Comparison of ENCODE assay signal across 22 cellular contexts in genomic region chr16:68270353-68270752, GRCh38. TPM values are rescaled to one million over a fixed set of nuclear protein-coding genes. Genes with fewer than 3 reads are reported as not detected.
DNase-seq lines count a peak whose midpoint lies in the region; ATAC-seq, FAIRE-seq and TF ChIP-seq lines count a peak whose summit lies in the region.
"Had no signal": no experiment of that assay in that cellular context is flagged by ENCODE, and none has a peak within 500 bp of the region (broad histone marks: within the 10 kb centered on the region; RNA-seq: fewer than 3 reads in every experiment).

No MANE protein-coding gene starts in this region.

- H3K4me1 ChIP-seq in MM.1S (ENCODE audit: low read length) = peaks cover 62% of the 10 kb centered on the region
- H3K4me1 ChIP-seq in GM12878 (ENCODE audit: control insufficient read depth, insufficient read depth, low read length) = peaks cover 43% of the 10 kb centered on the region
- H3K4me1 ChIP-seq in uterus = no peaks in the 10 kb centered on the region

- intact Hi-C loops in GM12878 (cut with micrococcal nuclease; ENCODE audit: unreplicated experiment) (no loop called here), uterus (cut with DNase I; ENCODE audit: low total_unique reads) (no loop called here)

- H3K36me3 ChIP-seq in MM.1S (replicated peaks; ENCODE audit: insufficient read depth, low read length) = 0 out of 2 replicates have a peak, but pooled peaks cover 5% of the 10 kb centered on the region
- peaks cover 9 to 24% of the 10 kb centered on the region in 2 experiments; a peak in 3 of 4 replicates for H3K36me3 ChIP-seq in GM12878 (ENCODE audit: control insufficient read depth in 2 of 2, insufficient read depth in 2 of 2, low read length in 1 of 2)
- H3K36me3 ChIP-seq in uterus = no peaks in the 10 kb centered on the region

- peaks cover 89% of the 10 kb centered on the region for H3K36me3 Mint-ChIP-seq in activated T-cell treated with anti-CD3 and anti-CD28 coated beads, Interleukin-2, amount 50 U/mL, for 24 hours (ENCODE audit: low read depth)
- peaks cover 45% of the 10 kb centered on the region for H3K36me3 Mint-ChIP-seq in stimulated activated naive CD8-positive, alpha-beta T cell treated with anti-CD3 and anti-CD28 coated beads, Interleukin-15, Interleukin-2, amounts not matched to agents 100 ng/mL and 50 ng/mL, for 24 hours (ENCODE audit: low read depth)

- DNase-seq in activated T-cell treated with anti-CD3 and anti-CD28 coated beads, Interleukin-2, amount 50 U/mL, for 24 hours = no peak
- DNase-seq in activated T-cell treated with anti-CD3 and anti-CD28 coated beads, Interleukin-2, amount 50 U/mL, for 1 hour = no peak
- DNase-seq in MM.1S = no peak
- DNase-seq in GM12878 (ENCODE audit: low read depth, low spot score) = no peak
- DNase-seq in hepatic stellate cell (ENCODE audit: low spot score) = no peak
- DNase-seq in NCI-H748 (lab: John Stamatoyannopoulos, UW; ENCODE audit: unreplicated experiment) = no peak
- no peak for DNase-seq in uterus
- DNase-seq: Caco-2; Kasumi-1; mammary epithelial cell; NCI-H1417 treated with DMSO at 0.1 percent for 48 hours; NCI-H345; NK-92 treated with Interleukin-12 subunit alpha and Interleukin-12 subunit beta, amount 100 ng/mL, for 24 hours; SHP77 treated with DMSO at 0.1 percent for 48 hours; upper lobe of left lung had no signal

- FAIRE-seq in GM12878 (lab: Jason Lieb, UNC) = no peak
- FAIRE-seq: endothelial cell of umbilical vein, frontal cortex, G401.6 had no signal

- H3K9me3 ChIP-seq in MM.1S (replicated peaks; ENCODE audit: insufficient read depth, low read length) (no peaks in the 10 kb centered on the region), GM12878 (replicated peaks; ENCODE audit: control insufficient read depth, insufficient read depth, low read length) (no peaks in the 10 kb centered on the region), uterus (no peaks in the 10 kb centered on the region)
- H3K9me3 ChIP-seq: Caco-2, upper lobe of left lung had no signal

- H3K4me3 Mint-ChIP-seq in activated T-cell treated with anti-CD3 and anti-CD28 coated beads, Interleukin-2, amount 50 U/mL, for 24 hours = peak overlapping the region; percentile 39
- H3K4me3 Mint-ChIP-seq in stimulated activated naive CD8-positive, alpha-beta T cell treated with anti-CD3 and anti-CD28 coated beads, Interleukin-15, Interleukin-2, amounts not matched to agents 100 ng/mL and 50 ng/mL, for 24 hours = peak overlapping the region; percentile 23
- H3K4me3 Mint-ChIP-seq: neural crest cell had no signal

- CTCF ChIA-PET in GM12878 (lab: Yijun Ruan, JAX) = interaction anchor here (1.0 to 4.5 kb wide), 2 partner anchors 9 to 58 kb away, joined by 5 to 19 read pairs; no protein-coding TSS in a partner anchor

- H3K27ac ChIP-seq in MM.1S (ENCODE audit: low read length) = peak overlapping the region; percentile 79; the same call in 1 of the 2 replicates
- peak overlapping the region; percentile 28; the same call in 1 of the 2 replicates for H3K27ac ChIP-seq in GM12878 (ENCODE audit: control insufficient read depth, insufficient read depth)
- H3K27ac ChIP-seq in uterus = no peak overlapping the region

- H3K27me3 Mint-ChIP-seq in activated T-cell treated with anti-CD3 and anti-CD28 coated beads, Interleukin-2, amount 50 U/mL, for 24 hours = no peaks in the 10 kb centered on the region
- H3K27me3 Mint-ChIP-seq in stimulated activated naive CD8-positive, alpha-beta T cell treated with anti-CD3 and anti-CD28 coated beads, Interleukin-15, Interleukin-2, amounts not matched to agents 100 ng/mL and 50 ng/mL, for 24 hours = no peaks in the 10 kb centered on the region

- H3K27me3 ChIP-seq in MM.1S (replicated peaks; ENCODE audit: insufficient read depth, low read length) (no peaks in the 10 kb centered on the region), GM12878 (replicated peaks in 1 of 2; ENCODE audit: control insufficient read depth in 2 of 2, insufficient read depth in 2 of 2, low read length in 1 of 2) (no peaks in the 10 kb centered on the region), uterus (no peaks in the 10 kb centered on the region)
- H3K27me3 ChIP-seq: upper lobe of left lung had no signal

- no peak for ATAC-seq in GM12878
- ATAC-seq: sciatic nerve had no signal

- TF ChIP-seq CTCF in MM.1S (IDR thresholded peaks at IDR 0.05; ENCODE audit: low read length) (no peak), GM12878 (IDR thresholded peaks at IDR 0.05 in 2 of 3, conservative IDR thresholded peaks at IDR 0.05 in 1 of 3; ENCODE audit: control insufficient read depth in 2 of 3, extremely low read depth in 1 of 3, insufficient read depth in 1 of 3, low read depth in 3 of 3, low read length in 3 of 3) (no peak), uterus (IDR thresholded peaks at IDR 0.05) (no peak)

- no TSS peak for BruUV-seq in GM12878 (replicated peaks; lab: Mats Ljungman, UMichigan)

- WGBS in GM12878 (ENCODE audit: insufficient coverage, insufficient replicate concordance, low lambda C conversion rate, missing lambda C conversion rate) = 60% methylated on average over 1 of the region's 1 CpG

- TF ChIP-seq RAD21 in GM12878 (IDR thresholded peaks at IDR 0.05; ENCODE audit: insufficient read depth, low read depth, low read length) = no peak

- H3K4me2 ChIP-seq in MM.1S (ENCODE audit: low read depth, low read length) (no peak overlapping the region), GM12878 (ENCODE audit: control insufficient read depth, insufficient read depth) (no peak overlapping the region)

- H3K9me2 ChIP-seq in MM.1S (replicated peaks; ENCODE audit: insufficient read depth, low read length) = no peaks in the 10 kb centered on the region

- H3K4me1 Mint-ChIP-seq in activated T-cell treated with anti-CD3 and anti-CD28 coated beads, Interleukin-2, amount 50 U/mL, for 24 hours (ENCODE audit: low read depth) = peaks cover 90% of the 10 kb centered on the region
- peaks cover 96% of the 10 kb centered on the region for H3K4me1 Mint-ChIP-seq in stimulated activated naive CD8-positive, alpha-beta T cell treated with anti-CD3 and anti-CD28 coated beads, Interleukin-15, Interleukin-2, amounts not matched to agents 100 ng/mL and 50 ng/mL, for 24 hours (ENCODE audit: low read depth)

- H2AFZ ChIP-seq in MM.1S (ENCODE audit: low read length) = no peak overlapping the region
- H2AFZ ChIP-seq in GM12878 (ENCODE audit: control insufficient read depth, low read depth, low read length) = no peak overlapping the region

- no peaks in the 10 kb centered on the region for H3K9me3 Mint-ChIP-seq in activated T-cell treated with anti-CD3 and anti-CD28 coated beads, Interleukin-2, amount 50 U/mL, for 24 hours
- no peaks in the 10 kb centered on the region for H3K9me3 Mint-ChIP-seq in stimulated activated naive CD8-positive, alpha-beta T cell treated with anti-CD3 and anti-CD28 coated beads, Interleukin-15, Interleukin-2, amounts not matched to agents 100 ng/mL and 50 ng/mL, for 24 hours
- H3K9me3 Mint-ChIP-seq: neural crest cell had no signal

- TF ChIP-seq POLR2A in GM12878 (IDR thresholded peaks at IDR 0.05; ENCODE audit: low read depth, low read length) (no peak), uterus (IDR thresholded peaks at IDR 0.05) (no peak)

- H3K27ac Mint-ChIP-seq in activated T-cell treated with anti-CD3 and anti-CD28 coated beads, Interleukin-2, amount 50 U/mL, for 24 hours = peak overlapping the region; percentile 95
- H3K27ac Mint-ChIP-seq in stimulated activated naive CD8-positive, alpha-beta T cell treated with anti-CD3 and anti-CD28 coated beads, Interleukin-15, Interleukin-2, amounts not matched to agents 100 ng/mL and 50 ng/mL, for 24 hours = peak overlapping the region; percentile 91

- peaks cover 93% of the 10 kb centered on the region for H3K79me2 ChIP-seq in MM.1S (ENCODE audit: low read length)
- peaks cover 83% of the 10 kb centered on the region for H3K79me2 ChIP-seq in GM12878 (ENCODE audit: control insufficient read depth, insufficient read depth, low read length)

- RAD21 ChIA-PET in GM12878 (lab: Charles Lee; ENCODE audit: unreplicated experiment) = interaction anchor here (0.9 to 2.1 kb wide), 6 partner anchors 13 to 99 kb away, joined by 3 to 7 read pairs (median 5); no protein-coding TSS in a partner anchor

- TF ChIP-seq EP300 in GM12878 (IDR thresholded peaks at IDR 0.05; ENCODE audit: borderline replicate concordance in 1 of 2, control insufficient read depth in 1 of 2, low read depth in 2 of 2, low read length in 2 of 2) = no peak

- POLR2A ChIA-PET in GM12878 (lab: Charles Lee) = interaction anchor here (0.6 to 12.2 kb wide), 3 partner anchors 16 to 405 kb away, joined by 3 to 177 read pairs (median 3); no protein-coding TSS in a partner anchor

- H3K9ac ChIP-seq in MM.1S (ENCODE audit: low read length) (no peak overlapping the region), GM12878 (ENCODE audit: control insufficient read depth, insufficient read depth, low read length) (no peak overlapping the region)

- no peaks in the 10 kb centered on the region for H4K20me1 ChIP-seq in MM.1S (ENCODE audit: insufficient read depth, low read length)
- no peaks in the 10 kb centered on the region for H4K20me1 ChIP-seq in GM12878 (ENCODE audit: control insufficient read depth, insufficient read depth)

- in situ Hi-C loops in GM12878 (cut with MboI) = no loop called here

- H3K4me3 ChIP-seq in MM.1S (ENCODE audit: low read length) (no peak overlapping the region), GM12878 (no peak overlapping the region; the same call in 1 of the 2 replicates), uterus (no peak overlapping the region)
- H3K4me3 ChIP-seq: upper lobe of left lung had no signal

- SMC1A ChIA-PET in GM12878 (lab: Charles Lee; ENCODE audit: uncharacterized antibody, unreplicated experiment) = interaction anchor here (0.6 to 18.5 kb wide), 7 partner anchors 2 to 59 kb away, joined by 3 to 253 read pairs (median 6); partner anchors contain the start of gene SLC7A6

- peaks cover 48% of the 10 kb centered on the region for H3F3A ChIP-seq in MM.1S (ENCODE audit: insufficient read depth, low read length)

RNA-seq across cellular contexts. Expression of gene SLC7A6, which starts 6.0 kb away (rescaled TPM):
- 208 and 222 TPM in 2 replicates for total RNA-seq in GM12878 (2013; cell fraction: nucleolus; rRNA removed)
- total RNA-seq in GM12878 (2014; rRNA removed) (29.8 and 33.9 TPM in 2 replicates), GM12878 (2014; rRNA removed; fragmentation: Illumina TruSeq; extraction: Trizol) (27.4 and 27.5 TPM in 2 replicates), GM12878 (2021) (51.3 and 60.4 TPM in 2 replicates), uterus (10 to 100 TPM in 2 of 4 donors, 1 to 10 TPM in 2; 6.8 to 40.0 (median 19.6) TPM)
- polyA plus RNA-seq in GM12878 (2011; ENCODE audit: low read depth) = 28.5 TPM
- polyA plus RNA-seq in GM12878 (2011; rRNA removed) (46.3 and 53.6 TPM in 2 replicates), GM12878 (2014; fragmentation: Illumina TruSeq; extraction: Trizol) (60.1 and 66.5 TPM in 2 replicates), GM12878 (2014; fragmentation: Nextera tagmentation; extraction: Ambion mirVana) (1 to 10 TPM; 8.2 TPM), GM12878 (2014; rRNA removed) (52.7 and 55.0 TPM in 2 replicates), GM12878 (2016; fragmentation: Nextera tagmentation; extraction: Ambion mirVana) (10 to 100 TPM; 26.6 to 27.4 TPM)
- polyA plus RNA-seq in GM12878 (2011; cell fraction: cytosol; rRNA removed) = 49.2 and 50.2 TPM in 2 replicates
- 208 and 220 TPM in 2 replicates for polyA plus RNA-seq in GM12878 (2011; cell fraction: nucleus; rRNA removed)
- 25.9 and 29.0 TPM in 2 replicates for polyA plus RNA-seq in GM12878 (2012)
- 106 and 130 TPM in 2 replicates for polyA minus RNA-seq in GM12878 (2011; rRNA and poly(A)+ RNA removed)
- 28.4 and 29.1 TPM in 2 replicates for polyA minus RNA-seq in GM12878 (2011; cell fraction: cytosol; rRNA and poly(A)+ RNA removed)
- 45.0 and 65.2 TPM in 2 replicates for polyA minus RNA-seq in GM12878 (2011; cell fraction: nucleus; rRNA and poly(A)+ RNA removed)

RNA-seq across cellular contexts. Expression of gene PLA2G15, which starts 25.2 kb away (rescaled TPM):
- total RNA-seq in GM12878 (2013; cell fraction: nucleolus; rRNA removed) = 16.6 and 18.3 TPM in 2 replicates
- total RNA-seq in GM12878 (2014; rRNA removed) (8.2 and 8.4 TPM in 2 replicates), GM12878 (2014; rRNA removed; fragmentation: Illumina TruSeq; extraction: Trizol) (3.4 and 3.8 TPM in 2 replicates), GM12878 (2021) (7.6 and 7.8 TPM in 2 replicates), uterus (10 to 100 TPM in 2 of 4 donors, 1 to 10 TPM in 1, under 1 TPM in 1; 0.51 to 22.3 (median 7.9) TPM)
- polyA plus RNA-seq in GM12878 (2011; ENCODE audit: low read depth) = 3.6 TPM
- polyA plus RNA-seq in GM12878 (2011; rRNA removed) (3.1 and 6.3 TPM in 2 replicates), GM12878 (2014; fragmentation: Illumina TruSeq; extraction: Trizol) (1.5 and 3.0 TPM in 2 replicates), GM12878 (2014; fragmentation: Nextera tagmentation; extraction: Ambion mirVana) (1 to 10 TPM in 1 of 2 experiments, under 1 TPM in 1; 0.31 to 1.1 TPM), GM12878 (2014; rRNA removed) (7.8 and 8.5 TPM in 2 replicates), GM12878 (2016; fragmentation: Nextera tagmentation; extraction: Ambion mirVana) (1 to 10 TPM; 7.3 to 9.4 TPM)
- 8.2 and 8.9 TPM in 2 replicates for polyA plus RNA-seq in GM12878 (2011; cell fraction: cytosol; rRNA removed)
- polyA plus RNA-seq in GM12878 (2011; cell fraction: nucleus; rRNA removed) = 11.1 and 11.3 TPM in 2 replicates
- 5.8 and 8.0 TPM in 2 replicates for polyA plus RNA-seq in GM12878 (2012)
- 8.5 and 8.7 TPM in 2 replicates for polyA minus RNA-seq in GM12878 (2011; rRNA and poly(A)+ RNA removed)
- 4.8 and 5.7 TPM in 2 replicates for polyA minus RNA-seq in GM12878 (2011; cell fraction: cytosol; rRNA and poly(A)+ RNA removed)
- 4.1 and 7.2 TPM in 2 replicates for polyA minus RNA-seq in GM12878 (2011; cell fraction: nucleus; rRNA and poly(A)+ RNA removed)

RNA-seq across cellular contexts. Expression of gene ESRP2, which starts 34.4 kb away (rescaled TPM):
- total RNA-seq in GM12878 (2013; cell fraction: nucleolus; rRNA removed) = not detected in 2 replicates
- 0.11 TPM in 1 of 2 replicates, not detected in the other for total RNA-seq in GM12878 (2014; rRNA removed)
- total RNA-seq in GM12878 (2014; rRNA removed; fragmentation: Illumina TruSeq; extraction: Trizol) = 0.04 TPM in 1 of 2 replicates, not detected in the other
- total RNA-seq in GM12878 (2021) = 0.08 and 0.29 TPM in 2 replicates
- polyA plus RNA-seq in GM12878 (2011; ENCODE audit: low read depth) = not detected
- polyA plus RNA-seq in GM12878 (2011; rRNA removed) = not detected in 2 replicates
- polyA plus RNA-seq in GM12878 (2011; cell fraction: cytosol; rRNA removed) = not detected in 2 replicates
- polyA plus RNA-seq in GM12878 (2011; cell fraction: nucleus; rRNA removed) = 0.03 and 0.18 TPM in 2 replicates
- polyA plus RNA-seq in GM12878 (2012) = 0.10 and 0.42 TPM in 2 replicates
- polyA plus RNA-seq in GM12878 (2014; fragmentation: Illumina TruSeq; extraction: Trizol) = 0.06 TPM in 1 of 2 replicates, not detected in the other
- under 1 TPM in 1 of 2 experiments, not detected in 1; 0.08 TPM for polyA plus RNA-seq in GM12878 (2014; fragmentation: Nextera tagmentation; extraction: Ambion mirVana)
- 0.13 and 0.23 TPM in 2 replicates for polyA plus RNA-seq in GM12878 (2014; rRNA removed)
- under 1 TPM; 0.12 to 0.64 TPM for polyA plus RNA-seq in GM12878 (2016; fragmentation: Nextera tagmentation; extraction: Ambion mirVana)
- 0.10 TPM in 1 of 2 replicates, not detected in the other for polyA minus RNA-seq in GM12878 (2011; rRNA and poly(A)+ RNA removed)
- polyA minus RNA-seq in GM12878 (2011; cell fraction: cytosol; rRNA and poly(A)+ RNA removed) = 1.0 TPM in 1 of 2 replicates, not detected in the other
- polyA minus RNA-seq in GM12878 (2011; cell fraction: nucleus; rRNA and poly(A)+ RNA removed) = 0.36 and 0.38 TPM in 2 replicates
- 1 to 10 TPM in 1 of 4 donors, under 1 TPM in 3; 0.26 to 5.3 (median 0.50) TPM for total RNA-seq in uterus
- total RNA-seq: frontal cortex, H4 had no signal

RNA-seq across cellular contexts. Expression of gene SLC7A6OS, which starts 40.4 kb away (rescaled TPM):
- total RNA-seq in GM12878 (2013; cell fraction: nucleolus; rRNA removed) = 46.8 and 51.0 TPM in 2 replicates
- total RNA-seq in GM12878 (2014; rRNA removed) = 16.0 and 17.7 TPM in 2 replicates
- total RNA-seq in GM12878 (2014; rRNA removed; fragmentation: Illumina TruSeq; extraction: Trizol) = 17.7 and 18.1 TPM in 2 replicates
- 17.7 and 22.0 TPM in 2 replicates for total RNA-seq in GM12878 (2021)
- polyA plus RNA-seq in GM12878 (2011; ENCODE audit: low read depth) = 11.8 TPM
- 17.8 and 19.6 TPM in 2 replicates for polyA plus RNA-seq in GM12878 (2011; rRNA removed)
- 8.7 and 9.2 TPM in 2 replicates for polyA plus RNA-seq in GM12878 (2011; cell fraction: cytosol; rRNA removed)
- 28.2 and 29.3 TPM in 2 replicates for polyA plus RNA-seq in GM12878 (2011; cell fraction: nucleus; rRNA removed)
- polyA plus RNA-seq in GM12878 (2012) = 14.3 and 16.2 TPM in 2 replicates
- 16.0 and 16.8 TPM in 2 replicates for polyA plus RNA-seq in GM12878 (2014; fragmentation: Illumina TruSeq; extraction: Trizol)
- polyA plus RNA-seq in GM12878 (2014; fragmentation: Nextera tagmentation; extraction: Ambion mirVana) = 1 to 10 TPM; 2.9 to 6.4 TPM
- polyA plus RNA-seq in GM12878 (2014; rRNA removed) = 13.9 and 16.0 TPM in 2 replicates
- 10 to 100 TPM; 23.8 to 27.4 TPM for polyA plus RNA-seq in GM12878 (2016; fragmentation: Nextera tagmentation; extraction: Ambion mirVana)
- polyA minus RNA-seq in GM12878 (2011; rRNA and poly(A)+ RNA removed) = 11.2 and 13.8 TPM in 2 replicates
- polyA minus RNA-seq in GM12878 (2011; cell fraction: cytosol; rRNA and poly(A)+ RNA removed) = 2.8 and 2.9 TPM in 2 replicates
- polyA minus RNA-seq in GM12878 (2011; cell fraction: nucleus; rRNA and poly(A)+ RNA removed) = 10.0 and 16.6 TPM in 2 replicates
- 10 to 100 TPM in 2 of 4 donors, 1 to 10 TPM in 2; 7.6 to 18.9 (median 13.4) TPM for total RNA-seq in uterus

RNA-seq across cellular contexts. Expression of gene PRMT7, which starts 40.5 kb away (rescaled TPM):
- total RNA-seq in GM12878 (2013; cell fraction: nucleolus; rRNA removed) = 287 and 321 TPM in 2 replicates
- total RNA-seq in GM12878 (2014; rRNA removed) = 45.8 and 48.5 TPM in 2 replicates
- 32.6 and 33.4 TPM in 2 replicates for total RNA-seq in GM12878 (2014; rRNA removed; fragmentation: Illumina TruSeq; extraction: Trizol)
- total RNA-seq in GM12878 (2021) = 45.4 and 47.6 TPM in 2 replicates
- polyA plus RNA-seq in GM12878 (2011; ENCODE audit: low read depth) = 16.4 TPM
- 40.7 and 49.3 TPM in 2 replicates for polyA plus RNA-seq in GM12878 (2011; rRNA removed)
- 51.4 and 85.8 TPM in 2 replicates for polyA plus RNA-seq in GM12878 (2011; cell fraction: cytosol; rRNA removed)
- polyA plus RNA-seq in GM12878 (2011; cell fraction: nucleus; rRNA removed) = 460 and 573 TPM in 2 replicates
- 32.4 and 33.5 TPM in 2 replicates for polyA plus RNA-seq in GM12878 (2012)
- 28.6 and 43.3 TPM in 2 replicates for polyA plus RNA-seq in GM12878 (2014; fragmentation: Illumina TruSeq; extraction: Trizol)
- 1 to 10 TPM; 5.1 to 5.6 TPM for polyA plus RNA-seq in GM12878 (2014; fragmentation: Nextera tagmentation; extraction: Ambion mirVana)
- polyA plus RNA-seq in GM12878 (2014; rRNA removed) = 52.4 and 56.1 TPM in 2 replicates
- 10 to 100 TPM; 36.9 to 40.7 TPM for polyA plus RNA-seq in GM12878 (2016; fragmentation: Nextera tagmentation; extraction: Ambion mirVana)
- polyA minus RNA-seq in GM12878 (2011; rRNA and poly(A)+ RNA removed) = 54.9 and 77.8 TPM in 2 replicates
- polyA minus RNA-seq in GM12878 (2011; cell fraction: cytosol; rRNA and poly(A)+ RNA removed) = 20.1 and 21.9 TPM in 2 replicates
- polyA minus RNA-seq in GM12878 (2011; cell fraction: nucleus; rRNA and poly(A)+ RNA removed) = 77.7 and 124 TPM in 2 replicates
- total RNA-seq in uterus = 100 to 1,000 TPM in 1 of 4 donors, 10 to 100 TPM in 2, 1 to 10 TPM in 1; 8.2 to 111 (median 66.9) TPM

Comparison
In these comparisons a context has a peak if more than half of its experiments do, and no peak if none do; other contexts are left out.
1. H3K27ac ChIP-seq: peak in MM.1S (single experiment) and GM12878 (single experiment); none in uterus (0 of 2).